Comparison of ENCODE assay signal across 13 cellular contexts in genomic region chrX:71669947-71670346, GRCh38. TPM values are rescaled to one million over a fixed set of nuclear protein-coding genes. Genes with fewer than 3 reads are reported as not detected.
DNase-seq lines count a peak whose midpoint lies in the region; ATAC-seq and TF ChIP-seq lines count a peak whose summit lies in the region.
"Not testable (repeated sequence)": the region's sequence is repeated elsewhere in the genome, so short reads cannot be mapped to it uniquely, and the experiment has no call there.
"Had no signal": no experiment of that assay in that cellular context is flagged by ENCODE, and none has a peak within 500 bp of the region (broad histone marks: within the 10 kb centered on the region; RNA-seq: fewer than 3 reads in every experiment).

No MANE protein-coding gene starts in this region.

- TF ChIP-seq CTCF in GM10266 (IDR thresholded peaks at IDR 0.05; ENCODE audit: control insufficient read depth, insufficient read depth, low read depth, missing control alignments) = peak; percentile 44
- peak; percentile 55 for TF ChIP-seq CTCF in neural crest cell (conservative IDR thresholded peaks at IDR 0.05)

- H3K4me1 Mint-ChIP-seq in neural crest cell = not testable (repeated sequence)

- H3K9me3 Mint-ChIP-seq in neural crest cell = not testable (repeated sequence)

- H3K27ac ChIP-seq in right cardiac atrium (ENCODE audit: low read length) = not testable (repeated sequence)

- intact Hi-C loops in right cardiac atrium (cut with DNase I) = not testable (repeated sequence)

- H3K27me3 Mint-ChIP-seq in neural crest cell (ENCODE audit: low read depth) = not testable (repeated sequence)

- not testable (repeated sequence) for H3K27me3 ChIP-seq in right cardiac atrium (ENCODE audit: control insufficient read depth, insufficient read depth)

- 18% methylated on average over 10 of the region's 10 CpGs for WGBS in right cardiac atrium

- H3K9me3 ChIP-seq in right cardiac atrium (ENCODE audit: control insufficient read depth, low read length) = not testable (repeated sequence)

- ATAC-seq in HG03175 (IDR thresholded peaks at IDR 0.05; ENCODE audit: unreplicated experiment) (peak; percentile 57), right cardiac atrium (peak; percentile 67 to 77)

- H3K27ac Mint-ChIP-seq in neural crest cell (ENCODE audit: unreplicated experiment) = not testable (repeated sequence)

- DNase-seq in 8988T (peak; percentile 69), NCI-H69 (lab: John Stamatoyannopoulos, UW) (peak; percentile 16), cerebellum (ENCODE audit: low spot score) (peak; percentile 53), right cardiac atrium (peak in 1 of 3 donors; percentile 33)
- DNase-seq in GM10266 (ENCODE audit: extremely low spot score); neural crest cell (ENCODE audit: low read depth, low spot score): not testable (repeated sequence)
- DNase-seq in activated CD4-positive, alpha-beta T cell treated with anti-CD3 and anti-CD28 coated beads, Interleukin-2, amount 50 U/mL, for 1 hour = peak; percentile 31

- H3K4me3 ChIP-seq in right cardiac atrium (ENCODE audit: low read length) = not testable (repeated sequence)

- not testable (repeated sequence) for H3K36me3 Mint-ChIP-seq in neural crest cell (ENCODE audit: low read depth)

- not testable (repeated sequence) for H3K4me1 ChIP-seq in right cardiac atrium (ENCODE audit: control insufficient read depth, insufficient read depth, low read length)

- H3K4me3 Mint-ChIP-seq in neural crest cell = not testable (repeated sequence)

RNA-seq across cellular contexts. Expression of gene CXorf49, which starts 48.1 kb away (rescaled TPM):
- total RNA-seq in cerebellum = not detected
- total RNA-seq in right cardiac atrium = not detected
- not detected for polyA plus RNA-seq in right cardiac atrium
- total RNA-seq in neural crest cell = not detected in 2 replicates
- total RNA-seq: ascending aorta, gastrocnemius medialis, myocyte, SJCRH30, temporal lobe had no signal

RNA-seq across cellular contexts. Expression of gene CXCR3, which starts 51.6 kb away (rescaled TPM):
- total RNA-seq in cerebellum (not detected), right cardiac atrium (under 1 TPM; 0.20 to 0.51 (median 0.29) TPM), neural crest cell (not detected in 2 replicates)
- polyA plus RNA-seq in right cardiac atrium = 0.07 TPM
- total RNA-seq: ascending aorta, gastrocnemius medialis, myocyte, SJCRH30, temporal lobe had no signal
